Comparison of ENCODE assay signal across 1 cellular context in the genomic region with DNA sequence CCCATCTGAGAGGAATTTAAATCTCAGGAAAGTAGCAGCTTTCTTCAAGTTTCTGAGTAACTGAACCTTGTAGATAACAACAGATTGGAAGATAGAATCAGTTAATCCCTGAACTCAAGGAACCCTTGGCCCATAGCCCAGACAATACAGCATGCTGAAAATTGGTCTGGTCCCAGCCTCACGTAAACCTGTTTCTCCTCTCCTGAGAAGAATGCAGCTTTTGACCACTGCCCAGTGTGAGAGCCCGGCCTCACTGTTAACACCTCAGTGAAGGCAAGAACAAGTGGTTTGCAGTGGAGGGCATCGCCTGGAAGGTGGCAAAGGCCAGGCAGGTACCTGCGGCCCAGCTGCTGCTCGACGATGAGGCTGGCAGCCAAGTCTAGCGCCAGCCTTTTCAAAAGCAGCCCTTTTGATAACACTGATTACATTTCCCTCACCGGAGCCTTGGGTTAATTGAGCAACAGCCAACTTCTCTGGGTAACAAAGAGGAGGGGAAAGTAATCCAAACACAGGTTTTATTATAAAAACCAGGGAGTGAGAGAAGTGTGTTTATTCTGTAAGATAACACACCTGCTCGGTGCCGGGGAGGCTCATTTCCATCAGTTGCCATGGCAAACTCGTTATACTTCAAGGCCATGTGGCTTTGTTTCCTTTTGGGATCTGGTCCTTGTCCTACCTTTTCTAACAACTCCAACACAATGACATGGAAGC.
TF ChIP-seq lines count a peak whose summit lies in the region.

No MANE protein-coding gene starts in this region.

TF ChIP-seq in K562, 482 proteins besides CTCF, POLR2A, EP300 and RAD21 (continued from another document and continues in another):
- TF ChIP-seq, protein P1, sequence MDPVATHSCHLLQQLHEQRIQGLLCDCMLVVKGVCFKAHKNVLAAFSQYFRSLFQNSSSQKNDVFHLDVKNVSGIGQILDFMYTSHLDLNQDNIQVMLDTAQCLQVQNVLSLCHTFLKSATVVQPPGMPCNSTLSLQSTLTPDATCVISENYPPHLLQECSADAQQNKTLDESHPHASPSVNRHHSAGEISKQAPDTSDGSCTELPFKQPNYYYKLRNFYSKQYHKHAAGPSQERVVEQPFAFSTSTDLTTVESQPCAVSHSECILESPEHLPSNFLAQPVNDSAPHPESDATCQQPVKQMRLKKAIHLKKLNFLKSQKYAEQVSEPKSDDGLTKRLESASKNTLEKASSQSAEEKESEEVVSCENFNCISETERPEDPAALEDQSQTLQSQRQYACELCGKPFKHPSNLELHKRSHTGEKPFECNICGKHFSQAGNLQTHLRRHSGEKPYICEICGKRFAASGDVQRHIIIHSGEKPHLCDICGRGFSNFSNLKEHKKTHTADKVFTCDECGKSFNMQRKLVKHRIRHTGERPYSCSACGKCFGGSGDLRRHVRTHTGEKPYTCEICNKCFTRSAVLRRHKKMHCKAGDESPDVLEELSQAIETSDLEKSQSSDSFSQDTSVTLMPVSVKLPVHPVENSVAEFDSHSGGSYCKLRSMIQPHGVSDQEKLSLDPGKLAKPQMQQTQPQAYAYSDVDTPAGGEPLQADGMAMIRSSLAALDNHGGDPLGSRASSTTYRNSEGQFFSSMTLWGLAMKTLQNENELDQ (CRISPR knock-in tag; IDR thresholded peaks at IDR 0.05; ENCODE audit: borderline replicate concordance), result no peak
- TF ChIP-seq STAT6 (CRISPR knock-in tag; IDR thresholded peaks at IDR 0.05), result no peak
- TF ChIP-seq TEAD4 (IDR thresholded peaks at IDR 0.05; ENCODE audit: low read length), result peak; percentile 82
- TF ChIP-seq TEAD4 (CRISPR knock-in tag; IDR thresholded peaks at IDR 0.05; ENCODE audit: borderline replicate concordance), result no peak
- TF ChIP-seq KAT2B (IDR thresholded peaks at IDR 0.05; ENCODE audit: low read depth, low read length), result no peak
- no peak for TF ChIP-seq MAFF (IDR thresholded peaks at IDR 0.05; ENCODE audit: low read length)
- TF ChIP-seq SMARCE1 (IDR thresholded peaks at IDR 0.05), result peak; percentile 68; the same call in 1 of the 2 replicates
- TF ChIP-seq RHOXF2B (CRISPR knock-in tag; conservative IDR thresholded peaks at IDR 0.05), result no peak
- TF ChIP-seq, protein P2, sequence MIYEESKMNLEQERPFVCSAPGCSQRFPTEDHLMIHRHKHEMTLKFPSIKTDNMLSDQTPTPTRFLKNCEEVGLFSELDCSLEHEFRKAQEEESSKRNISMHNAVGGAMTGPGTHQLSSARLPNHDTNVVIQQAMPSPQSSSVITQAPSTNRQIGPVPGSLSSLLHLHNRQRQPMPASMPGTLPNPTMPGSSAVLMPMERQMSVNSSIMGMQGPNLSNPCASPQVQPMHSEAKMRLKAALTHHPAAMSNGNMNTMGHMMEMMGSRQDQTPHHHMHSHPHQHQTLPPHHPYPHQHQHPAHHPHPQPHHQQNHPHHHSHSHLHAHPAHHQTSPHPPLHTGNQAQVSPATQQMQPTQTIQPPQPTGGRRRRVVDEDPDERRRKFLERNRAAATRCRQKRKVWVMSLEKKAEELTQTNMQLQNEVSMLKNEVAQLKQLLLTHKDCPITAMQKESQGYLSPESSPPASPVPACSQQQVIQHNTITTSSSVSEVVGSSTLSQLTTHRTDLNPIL (CRISPR knock-in tag; IDR thresholded peaks at IDR 0.05), result no peak
- no peak for TF ChIP-seq CSDE1 (IDR thresholded peaks at IDR 0.05)
- no peak for TF ChIP-seq SMAD3 (CRISPR knock-in tag; conservative IDR thresholded peaks at IDR 0.05)
- TF ChIP-seq ZNF707 (CRISPR knock-in tag; conservative IDR thresholded peaks at IDR 0.05), result no peak
- TF ChIP-seq TEAD1 (CRISPR knock-in tag; IDR thresholded peaks at IDR 0.05), result peak in 1 of 2 experiments; percentile 93; a peak in 2 of 4 replicates
- TF ChIP-seq SMARCA5 (IDR thresholded peaks at IDR 0.05), result no peak
- no peak for TF ChIP-seq ZNF133 (CRISPR knock-in tag; IDR thresholded peaks at IDR 0.05)
- TF ChIP-seq CREB3L1 (IDR thresholded peaks at IDR 0.05; ENCODE audit: borderline replicate concordance, low read depth), result no peak
- TF ChIP-seq RBM34 (IDR thresholded peaks at IDR 0.05; ENCODE audit: borderline replicate concordance, insufficient read depth, low read length), result no peak
- no peak for TF ChIP-seq MECOM (CRISPR knock-in tag; IDR thresholded peaks at IDR 0.05)
- no peak for TF ChIP-seq RREB1 (CRISPR knock-in tag; IDR thresholded peaks at IDR 0.05)
- TF ChIP-seq MLLT1 (IDR thresholded peaks at IDR 0.05), result no peak
- no peak for TF ChIP-seq TRIM24 (IDR thresholded peaks at IDR 0.05)
- no peak for TF ChIP-seq NCOA4 (IDR thresholded peaks at IDR 0.05; ENCODE audit: partially characterized antibody)
- no peak for TF ChIP-seq ZNF584 (CRISPR knock-in tag; IDR thresholded peaks at IDR 0.05; ENCODE audit: low read depth)
- no peak for TF ChIP-seq ZNF280B (CRISPR knock-in tag; IDR thresholded peaks at IDR 0.05)
- TF ChIP-seq TRIM25 (IDR thresholded peaks at IDR 0.05; ENCODE audit: borderline replicate concordance), result no peak
- TF ChIP-seq, protein P3, sequence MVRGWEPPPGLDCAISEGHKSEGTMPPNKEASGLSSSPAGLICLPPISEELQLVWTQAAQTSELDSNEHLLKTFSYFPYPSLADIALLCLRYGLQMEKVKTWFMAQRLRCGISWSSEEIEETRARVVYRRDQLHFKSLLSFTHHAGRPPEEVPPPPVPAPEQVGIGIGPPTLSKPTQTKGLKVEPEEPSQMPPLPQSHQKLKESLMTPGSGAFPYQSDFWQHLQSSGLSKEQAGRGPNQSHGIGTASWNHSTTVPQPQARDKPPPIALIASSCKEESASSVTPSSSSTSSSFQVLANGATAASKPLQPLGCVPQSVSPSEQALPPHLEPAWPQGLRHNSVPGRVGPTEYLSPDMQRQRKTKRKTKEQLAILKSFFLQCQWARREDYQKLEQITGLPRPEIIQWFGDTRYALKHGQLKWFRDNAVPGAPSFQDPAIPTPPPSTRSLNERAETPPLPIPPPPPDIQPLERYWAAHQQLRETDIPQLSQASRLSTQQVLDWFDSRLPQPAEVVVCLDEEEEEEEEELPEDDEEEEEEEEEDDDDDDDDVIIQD (CRISPR knock-in tag; IDR thresholded peaks at IDR 0.05), result no peak
- no peak for TF ChIP-seq NFRKB (IDR thresholded peaks at IDR 0.05; ENCODE audit: low read depth)
- TF ChIP-seq NONO (IDR thresholded peaks at IDR 0.05; ENCODE audit: low read depth in 2 of 2, low read length in 1 of 2), result no peak
- TF ChIP-seq BDP1 (IDR thresholded peaks at IDR 0.05; ENCODE audit: insufficient read depth, insufficient read length), result no peak
- no peak for TF ChIP-seq EGR1 (conservative IDR thresholded peaks at IDR 0.05)
- TF ChIP-seq, protein P4, sequence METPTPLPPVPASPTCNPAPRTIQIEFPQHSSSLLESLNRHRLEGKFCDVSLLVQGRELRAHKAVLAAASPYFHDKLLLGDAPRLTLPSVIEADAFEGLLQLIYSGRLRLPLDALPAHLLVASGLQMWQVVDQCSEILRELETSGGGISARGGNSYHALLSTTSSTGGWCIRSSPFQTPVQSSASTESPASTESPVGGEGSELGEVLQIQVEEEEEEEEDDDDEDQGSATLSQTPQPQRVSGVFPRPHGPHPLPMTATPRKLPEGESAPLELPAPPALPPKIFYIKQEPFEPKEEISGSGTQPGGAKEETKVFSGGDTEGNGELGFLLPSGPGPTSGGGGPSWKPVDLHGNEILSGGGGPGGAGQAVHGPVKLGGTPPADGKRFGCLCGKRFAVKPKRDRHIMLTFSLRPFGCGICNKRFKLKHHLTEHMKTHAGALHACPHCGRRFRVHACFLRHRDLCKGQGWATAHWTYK (CRISPR knock-in tag; IDR thresholded peaks at IDR 0.05), result no peak
